ENCODE assay signal across 1 cellular context in genomic region chr5:139105621-139106071, GRCh38.
TF ChIP-seq lines count a peak whose summit lies in the region.

No MANE protein-coding gene starts in this region.

TF ChIP-seq in SK-N-SH, 30 proteins besides CTCF, POLR2A, EP300 and RAD21 (continued from another document):
- TF ChIP-seq USF2 (IDR thresholded peaks at IDR 0.05; ENCODE audit: borderline replicate concordance, low read depth, low read length) (no peak), JUND (IDR thresholded peaks at IDR 0.05) (no peak), RXRA (IDR thresholded peaks at IDR 0.05; ENCODE audit: borderline replicate concordance, low read depth) (no peak), NRF1 (IDR thresholded peaks at IDR 0.05; ENCODE audit: low read depth, low read length) (no peak), CHD2 (IDR thresholded peaks at IDR 0.05; ENCODE audit: low read length, partially characterized antibody) (no peak), SIN3A (IDR thresholded peaks at IDR 0.05; ENCODE audit: borderline replicate concordance, low read depth, low read length) (no peak), TAF1 (IDR thresholded peaks at IDR 0.05; ENCODE audit: borderline replicate concordance, low read depth, low read length) (no peak), RCOR1 (IDR thresholded peaks at IDR 0.05; ENCODE audit: low read length) (no peak), EZH2phosphoT487 (IDR thresholded peaks at IDR 0.05; ENCODE audit: borderline replicate concordance, low read depth) (no peak), RFX5 (IDR thresholded peaks at IDR 0.05; ENCODE audit: low read length) (no peak)
